In genomic region chr22:35661377-35661937, GRCh38 we compare ENCODE assay signal across 12 cellular contexts. TPM values are rescaled to one million over a fixed set of nuclear protein-coding genes. Genes with fewer than 3 reads are reported as not detected.
A peak's percentile ranks its signal among the peaks of the same experiment; 100 is the strongest.
DNase-seq lines count a peak whose midpoint lies in the region; ATAC-seq, FAIRE-seq and TF ChIP-seq lines count a peak whose summit lies in the region.
"Had no signal": no experiment of that assay in that cellular context is flagged by ENCODE, and none has a peak within 500 bp of the region (broad histone marks: within the 10 kb centered on the region; RNA-seq: fewer than 3 reads in every experiment).

No MANE protein-coding gene starts in this region.

- no peak for FAIRE-seq in pancreas (lab: Jason Lieb, UNC)
- FAIRE-seq: islet of Langerhans had no signal

- DNase-seq in EH (ENCODE audit: low read depth) (peak; percentile 56), Peyer's patch (no peak), dedifferentiated amniotic fluid mesenchymal stem cell (ENCODE audit: extremely low spot score) (peak; percentile 28), pancreas (no peak), HAP-1 (ENCODE audit: low spot score in 2 of 2) (no peak), pons (ENCODE audit: low spot score) (no peak), NCI-H1048 (lab: John Stamatoyannopoulos, UW) (no peak)
- DNase-seq: amniotic stem cell, NCI-H2081 treated with DMSO at 0.1 percent for 48 hours, PC-9 had no signal

- in situ Hi-C loops in HAP-1 (cut with MboI; ENCODE audit: low sequenced_read_pairs): no loop called here

- no peak for TF ChIP-seq CTCF in Peyer's patch (IDR thresholded peaks at IDR 0.05)
- no peak for TF ChIP-seq CTCF in pancreas (IDR thresholded peaks at IDR 0.05)

- TF ChIP-seq POLR2A in Peyer's patch (IDR thresholded peaks at IDR 0.05): no peak

- H3K4me3 ChIP-seq in Peyer's patch (no peak overlapping the region), pancreas (no peak overlapping the region), HAP-1 (no peak overlapping the region)
- H3K4me3 ChIP-seq: PC-9 had no signal

- H3K9me3 ChIP-seq in Peyer's patch (peaks cover 0 to 4% (median 2%) of the 10 kb centered on the region in 4 donors), pancreas (peaks cover 0 to 2% (median 0%) of the 10 kb centered on the region in 4 donors), HAP-1 (peaks cover 7% of the 10 kb centered on the region)

- H3K27me3 ChIP-seq in Peyer's patch (no peaks in the 10 kb centered on the region), pancreas (no peaks in the 10 kb centered on the region), HAP-1 (ENCODE audit: low read depth) (no peaks in the 10 kb centered on the region)

- H3K36me3 ChIP-seq in Peyer's patch (peaks cover 0 to 46% (median 4%) of the 10 kb centered on the region in 3 donors), pancreas (no peaks in the 10 kb centered on the region), HAP-1 (replicated peaks) (no peaks in the 10 kb centered on the region)

- 76 to 79% methylated on average over 4 of the region's 4 CpGs for WGBS in pancreas, 2 donors

- H3K4me1 ChIP-seq in Peyer's patch (peaks cover 8 to 30% (median 19%) of the 10 kb centered on the region in 4 donors), pancreas (no peaks in the 10 kb centered on the region), HAP-1 (peaks cover 6% of the 10 kb centered on the region)

- intact Hi-C loops in pancreas (cut with DNase I): no loop called here

- H3K27ac ChIP-seq in Peyer's patch (peak overlapping the region; percentile 75 to 92 (median 80)), pancreas (no peak overlapping the region)
- H3K27ac ChIP-seq: PC-9 had no signal

- ATAC-seq in pancreas: peak in 3 of 4 donors; percentile 17 to 50 (median 34)

RNA-seq across cellular contexts. Expression of gene APOL6, which starts 13.2 kb away (rescaled TPM):
- 10 to 100 TPM; 28.9 to 70.2 (median 46.8) TPM for total RNA-seq in Peyer's patch
- total RNA-seq in pancreas: 10 to 100 TPM in 2 of 6 donors, 1 to 10 TPM in 4; 2.5 to 12.6 (median 4.3) TPM
- 1 to 10 TPM; 2.0 to 3.4 TPM for polyA plus RNA-seq in pancreas

RNA-seq across cellular contexts. Expression of gene MB, which starts 44.3 kb away (rescaled TPM):
- total RNA-seq in Peyer's patch: 10 to 100 TPM in 2 of 4 donors, 1 to 10 TPM in 2; 5.6 to 11.7 (median 9.8) TPM
- 1 to 10 TPM in 1 of 6 donors, under 1 TPM in 3, not detected in 2; 0.46 to 6.6 (median 0.70) TPM for total RNA-seq in pancreas
- polyA plus RNA-seq in pancreas: 1 to 10 TPM; 1.5 to 5.4 TPM
- total RNA-seq: subcutaneous adipose tissue had no signal

RNA-seq across cellular contexts. Expression of gene APOL5, which starts 56.2 kb away (rescaled TPM):
- total RNA-seq in Peyer's patch (not detected), pancreas (not detected)
- under 1 TPM in 1 of 2 donors, not detected in 1; 0.07 TPM for polyA plus RNA-seq in pancreas
- total RNA-seq: PC-9, subcutaneous adipose tissue had no signal

Comparison
In these comparisons a context has a peak if more than half of its experiments do, and no peak if none do; other contexts are left out.
1. DNase-seq: peak in EH (single experiment) and dedifferentiated amniotic fluid mesenchymal stem cell (single experiment); none in Peyer's patch (0 of 3), pancreas (0 of 6), HAP-1 (0 of 2), pons (single experiment) and NCI-H1048 (single experiment).
2. H3K27ac ChIP-seq: peak in Peyer's patch (4 of 4); none in pancreas (0 of 4).